9 cellular contexts compared by ENCODE assay signal in the genomic region with DNA sequence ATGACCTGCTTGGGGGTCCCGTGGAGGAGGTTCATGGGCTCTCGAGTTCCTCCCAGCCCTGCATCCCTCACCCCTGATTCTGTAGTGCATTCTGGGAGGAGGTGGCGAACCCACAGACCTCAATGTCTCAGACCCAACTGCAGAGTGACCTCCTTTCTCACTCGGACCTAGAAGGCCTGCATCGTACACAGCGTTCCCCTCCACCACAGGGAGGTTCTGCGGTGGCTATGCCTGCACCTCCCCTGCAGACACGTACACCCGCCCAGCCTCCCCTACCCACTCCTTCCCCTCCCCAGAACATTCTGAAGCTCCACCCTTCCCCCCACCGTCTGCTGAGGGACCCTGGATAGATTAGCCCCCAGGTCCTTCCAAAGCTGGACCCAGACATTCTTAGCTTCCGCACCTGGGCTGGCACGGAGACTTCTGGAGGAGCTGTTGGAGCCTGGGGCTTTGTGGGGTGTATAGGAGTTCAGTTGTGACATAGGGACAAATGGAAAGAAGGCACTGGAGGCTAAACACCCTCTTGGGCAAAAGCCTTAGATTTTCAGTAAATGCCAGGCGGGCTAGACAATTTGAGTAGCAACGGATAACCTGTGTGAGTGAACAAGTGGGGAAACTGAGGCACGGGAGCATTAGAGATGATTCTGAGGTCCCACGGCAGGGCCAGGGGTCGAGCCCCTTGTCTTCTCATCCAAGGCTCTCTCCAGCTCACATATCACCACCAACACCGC. TPM values are rescaled to one million over a fixed set of nuclear protein-coding genes. Genes with fewer than 3 reads are reported as not detected.
DNase-seq lines count a peak whose midpoint lies in the region; ATAC-seq and TF ChIP-seq lines count a peak whose summit lies in the region.
"Had no signal": no experiment of that assay in that cellular context is flagged by ENCODE, and none has a peak within 500 bp of the region (broad histone marks: within the 10 kb centered on the region; RNA-seq: fewer than 3 reads in every experiment).

No MANE protein-coding gene starts in this region.

- ATAC-seq in central memory CD8-positive, alpha-beta T cell (replicated peaks; ENCODE audit: extremely low read depth, poor library complexity, severe bottlenecking): no peak
- ATAC-seq in HG03442 (IDR thresholded peaks at IDR 0.05; ENCODE audit: unreplicated experiment) (no peak), omental fat pad (ENCODE audit: low FRiP score) (no peak)

- H3K9me3 Mint-ChIP-seq in CD4-positive, alpha-beta memory T cell: no peaks in the 10 kb centered on the region
- no peaks in the 10 kb centered on the region for H3K9me3 Mint-ChIP-seq in central memory CD8-positive, alpha-beta T cell

- no peak overlapping the region for H3K27ac ChIP-seq in CD4-positive, alpha-beta memory T cell (ENCODE audit: low read depth, low read length)
- no peak overlapping the region for H3K27ac ChIP-seq in OCI-LY3 (ENCODE audit: low read length)
- H3K27ac ChIP-seq in neural cell (ENCODE audit: low read length): no peak overlapping the region
- H3K27ac ChIP-seq: tibial artery had no signal

- no peak for TF ChIP-seq EP300 in neural cell (conservative IDR thresholded peaks at IDR 0.05; ENCODE audit: poor library complexity, severe bottlenecking)

- no peaks in the 10 kb centered on the region for H3K36me3 Mint-ChIP-seq in CD4-positive, alpha-beta memory T cell
- peaks cover 6% of the 10 kb centered on the region for H3K36me3 Mint-ChIP-seq in central memory CD8-positive, alpha-beta T cell (ENCODE audit: insufficient read depth)

- peak overlapping the region; percentile 67 for H3K4me2 ChIP-seq in OCI-LY3 (ENCODE audit: low read length)
- H3K4me2 ChIP-seq in neural cell (ENCODE audit: low read length): peak overlapping the region; percentile 7

- TF ChIP-seq CTCF in OCI-LY3 (IDR thresholded peaks at IDR 0.05; ENCODE audit: low read depth, low read length) (no peak), neural cell (IDR thresholded peaks at IDR 0.05; ENCODE audit: poor library complexity, severe bottlenecking) (no peak), omental fat pad (IDR thresholded peaks at IDR 0.05) (no peak)

- H3K4me1 Mint-ChIP-seq in CD4-positive, alpha-beta memory T cell: peaks cover 13 to 31% (median 22%) of the 10 kb centered on the region in 4 donors
- peaks cover 12% of the 10 kb centered on the region for H3K4me1 Mint-ChIP-seq in central memory CD8-positive, alpha-beta T cell

- H3K4me3 Mint-ChIP-seq in CD4-positive, alpha-beta memory T cell: peak overlapping the region; percentile 28 to 80 (median 67)
- peak overlapping the region; percentile 20 for H3K4me3 Mint-ChIP-seq in central memory CD8-positive, alpha-beta T cell

- DNase-seq in CD4-positive, alpha-beta memory T cell: no peak
- no peak for DNase-seq in central memory CD8-positive, alpha-beta T cell (ENCODE audit: low spot score in 2 of 2)
- DNase-seq in omental fat pad (ENCODE audit: low spot score) (no peak), hypothalamus (lab: John Stamatoyannopoulos, UW) (no peak), erythroblast (lab: John Stamatoyannopoulos, UW) (no peak)
- DNase-seq: tibial artery had no signal

- CTCF ChIA-PET in CD4-positive, alpha-beta memory T cell (lab: Charles Lee; ENCODE audit: partially characterized antibody): interaction anchor here (1.9 kb wide), 1 partner anchor 35 kb away, joined by 8 read pairs; no protein-coding TSS in a partner anchor

- no peak for TF ChIP-seq POLR2A in erythroblast (IDR thresholded peaks at IDR 0.05; ENCODE audit: low read length)

- H3K4me1 ChIP-seq in CD4-positive, alpha-beta memory T cell (ENCODE audit: insufficient read depth, low read length): peaks cover 18% of the 10 kb centered on the region
- H3K4me1 ChIP-seq in OCI-LY3 (ENCODE audit: low read length): no peaks in the 10 kb centered on the region

- no peaks in the 10 kb centered on the region for H3K9me3 ChIP-seq in CD4-positive, alpha-beta memory T cell (ENCODE audit: control insufficient read depth in 1 of 2, low read length in 2 of 2)
- no peaks in the 10 kb centered on the region for H3K9me3 ChIP-seq in OCI-LY3 (ENCODE audit: insufficient read depth, low read length)
- no peaks in the 10 kb centered on the region for H3K9me3 ChIP-seq in neural cell (ENCODE audit: low read length)
- H3K9me3 ChIP-seq: tibial artery had no signal

- peak overlapping the region; percentile 48 for H2AFZ ChIP-seq in OCI-LY3 (ENCODE audit: low read depth, low read length)
- no peak overlapping the region for H2AFZ ChIP-seq in neural cell (ENCODE audit: low read depth, low read length)

- H3K27me3 Mint-ChIP-seq in CD4-positive, alpha-beta memory T cell: peaks cover 0 to 6% of the 10 kb centered on the region in 2 donors
- peaks cover 45% of the 10 kb centered on the region for H3K27me3 Mint-ChIP-seq in central memory CD8-positive, alpha-beta T cell

- H3K9ac ChIP-seq in OCI-LY3 (ENCODE audit: low read length) (no peak overlapping the region), neural cell (ENCODE audit: low read length) (peak overlapping the region; percentile 69)

- POLR2A ChIA-PET in CD4-positive, alpha-beta memory T cell (lab: Charles Lee; ENCODE audit: partially characterized antibody): no interaction called here

- H3K27me3 ChIP-seq in CD4-positive, alpha-beta memory T cell (ENCODE audit: insufficient read depth, low read length): no peaks in the 10 kb centered on the region
- H3K27me3 ChIP-seq in OCI-LY3 (ENCODE audit: low read depth, low read length) (no peaks in the 10 kb centered on the region), neural cell (ENCODE audit: insufficient read depth, low read depth, low read length) (no peaks in the 10 kb centered on the region)

- no peaks in the 10 kb centered on the region for H3K79me2 ChIP-seq in OCI-LY3 (ENCODE audit: low read length)
- H3K79me2 ChIP-seq in neural cell (replicated peaks; ENCODE audit: insufficient read depth, low read length): no peaks in the 10 kb centered on the region

- no peaks in the 10 kb centered on the region for H4K20me1 ChIP-seq in OCI-LY3 (ENCODE audit: insufficient read depth, low read length)
- H4K20me1 ChIP-seq in neural cell (ENCODE audit: insufficient read depth): no peaks in the 10 kb centered on the region

- no peaks in the 10 kb centered on the region for H3K36me3 ChIP-seq in CD4-positive, alpha-beta memory T cell (ENCODE audit: insufficient read depth, low read length)
- H3K36me3 ChIP-seq in OCI-LY3 (replicated peaks; ENCODE audit: low read depth, low read length) (no peaks in the 10 kb centered on the region), neural cell (ENCODE audit: insufficient read depth, low read length) (no peaks in the 10 kb centered on the region)
- H3K36me3 ChIP-seq: tibial artery had no signal

- intact Hi-C loops in CD4-positive, alpha-beta memory T cell (cut with micrococcal nuclease): loop anchor here (5.0 kb wide), 1 partner anchor 38 kb away; a partner anchor contains a TSS

- H3K9me2 ChIP-seq in neural cell (ENCODE audit: insufficient read depth, low read length): no peaks in the 10 kb centered on the region

- peak overlapping the region in 5 of 7 donors; percentile 42 to 87 (median 74) for H3K27ac Mint-ChIP-seq in CD4-positive, alpha-beta memory T cell
- no peak overlapping the region for H3K27ac Mint-ChIP-seq in central memory CD8-positive, alpha-beta T cell (ENCODE audit: low read depth)

- no peaks in the 10 kb centered on the region for H3F3A ChIP-seq in neural cell (ENCODE audit: insufficient read depth, low read length, poor library complexity, severe bottlenecking)

- no peak for TF ChIP-seq RAD21 in neural cell (conservative IDR thresholded peaks at IDR 0.05)

- no peak overlapping the region for H3K4me3 ChIP-seq in CD4-positive, alpha-beta memory T cell (ENCODE audit: low read length in 2 of 2)
- H3K4me3 ChIP-seq in OCI-LY3 (ENCODE audit: low read length) (peak overlapping the region; percentile 77), neural cell (ENCODE audit: low read length) (peak overlapping the region; percentile 69)

TF ChIP-seq in neural cell, 6 proteins besides CTCF, POLR2A, EP300 and RAD21 (continues in another document):
- TF ChIP-seq POLR2AphosphoS5 (IDR thresholded peaks at IDR 0.05) (no peak), EZH2 (IDR thresholded peaks at IDR 0.05; ENCODE audit: borderline replicate concordance, insufficient read depth, low read length, poor library complexity, severe bottlenecking) (no peak), MXI1 (conservative IDR thresholded peaks at IDR 0.05; ENCODE audit: poor library complexity, severe bottlenecking) (no peak), SMC3 (conservative IDR thresholded peaks at IDR 0.05; ENCODE audit: poor library complexity) (no peak), TAF1 (IDR thresholded peaks at IDR 0.05; ENCODE audit: low read depth) (no peak)

RNA-seq across cellular contexts. Expression of a gene that starts 0.5 kb away (rescaled TPM):
- 1 to 10 TPM in 1 of 2 experiments, under 1 TPM in 1; 0.73 to 1.4 TPM for total RNA-seq in CD4-positive, alpha-beta memory T cell
- polyA plus RNA-seq in CD4-positive, alpha-beta memory T cell: 1 to 10 TPM in 1 of 2 donors, under 1 TPM in 1; 0.61 to 2.4 TPM
- 114 and 158 TPM in 2 replicates for polyA plus RNA-seq in neural cell
- polyA minus RNA-seq in neural cell: 57.9 and 63.3 TPM in 2 replicates
- total RNA-seq in omental fat pad: not detected

RNA-seq across cellular contexts. Expression of a gene that starts 1.8 kb away (rescaled TPM):
- 1 to 10 TPM; 6.9 to 9.3 TPM for total RNA-seq in CD4-positive, alpha-beta memory T cell
- polyA plus RNA-seq in CD4-positive, alpha-beta memory T cell: 10 to 100 TPM; 22.9 to 23.7 TPM
- not detected in 2 replicates for polyA plus RNA-seq in neural cell
- not detected in 2 replicates for polyA minus RNA-seq in neural cell
- under 1 TPM in 1 of 4 donors, not detected in 3; 0.79 TPM for total RNA-seq in omental fat pad

RNA-seq across cellular contexts. Expression of a gene that starts 24.9 kb away (rescaled TPM):
- under 1 TPM in 1 of 2 experiments, not detected in 1; 0.58 TPM for total RNA-seq in CD4-positive, alpha-beta memory T cell
- not detected for polyA plus RNA-seq in CD4-positive, alpha-beta memory T cell
- polyA plus RNA-seq in neural cell: 188 and 191 TPM in 2 replicates
- 70.6 and 94.0 TPM in 2 replicates for polyA minus RNA-seq in neural cell
- under 1 TPM in 1 of 4 donors, not detected in 3; 0.19 TPM for total RNA-seq in omental fat pad

RNA-seq across cellular contexts. Expression of a gene that starts 34.7 kb away (rescaled TPM):
- total RNA-seq in CD4-positive, alpha-beta memory T cell: 1 to 10 TPM in 1 of 2 experiments, under 1 TPM in 1; 0.86 to 2.4 TPM
- polyA plus RNA-seq in CD4-positive, alpha-beta memory T cell: 1 to 10 TPM; 2.1 to 2.6 TPM
- 0.16 and 0.62 TPM in 2 replicates for polyA plus RNA-seq in neural cell
- polyA minus RNA-seq in neural cell: 0.49 TPM in 1 of 2 replicates, not detected in the other
- total RNA-seq in omental fat pad: 10 to 100 TPM in 2 of 4 donors, 1 to 10 TPM in 2; 4.6 to 18.8 (median 7.7) TPM

RNA-seq across cellular contexts. Expression of a gene that starts 39.4 kb away (rescaled TPM):
- total RNA-seq in CD4-positive, alpha-beta memory T cell: 10 to 100 TPM; 24.7 to 27.0 TPM
- 1 to 10 TPM; 3.5 to 9.2 TPM for polyA plus RNA-seq in CD4-positive, alpha-beta memory T cell
- polyA plus RNA-seq in neural cell: 34.8 and 37.0 TPM in 2 replicates
- 27.0 and 34.8 TPM in 2 replicates for polyA minus RNA-seq in neural cell
- 1 to 10 TPM; 3.5 to 7.1 (median 6.0) TPM for total RNA-seq in omental fat pad

Comparison
In these comparisons a context has a peak if more than half of its experiments do, and no peak if none do; other contexts are left out.
1. H3K4me3 ChIP-seq: peak in OCI-LY3 (single experiment) and neural cell (single experiment); none in CD4-positive, alpha-beta memory T cell (0 of 2).
2. RNA of a gene that starts 1.8 kb away (total RNA-seq): 6.9 to 9.3 TPM in CD4-positive, alpha-beta memory T cell; 0.79 TPM in omental fat pad; every median in the first group is over 4 times any median in the second.